9 cellular contexts compared by ENCODE assay signal in the genomic region with DNA sequence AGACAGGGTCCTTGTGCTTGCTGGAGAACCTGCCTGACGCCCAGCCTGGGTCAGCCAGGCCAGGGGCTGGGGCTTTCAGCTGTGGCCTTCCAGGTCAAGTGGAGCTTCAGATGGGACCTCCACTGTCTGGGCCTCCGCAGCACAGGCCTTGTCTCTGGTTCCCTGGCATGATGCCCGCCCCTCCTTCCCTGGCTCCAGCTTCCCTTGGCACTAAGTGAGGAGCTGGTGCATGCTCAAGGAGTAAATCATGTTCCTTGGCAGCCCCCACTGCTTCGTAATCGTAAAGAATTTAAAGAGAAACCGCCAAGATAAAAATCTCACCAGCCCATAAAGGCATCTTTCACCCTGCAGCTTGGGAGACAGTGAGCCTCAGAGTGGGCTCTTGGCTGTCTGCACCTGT. TPM values are rescaled to one million over a fixed set of nuclear protein-coding genes. Genes with fewer than 3 reads are reported as not detected.
A peak's percentile ranks its signal among the peaks of the same experiment; 100 is the strongest.
DNase-seq lines count a peak whose midpoint lies in the region; ATAC-seq and TF ChIP-seq lines count a peak whose summit lies in the region.
"Had no signal": no experiment of that assay in that cellular context is flagged by ENCODE, and none has a peak within 500 bp of the region (broad histone marks: within the 10 kb centered on the region; RNA-seq: fewer than 3 reads in every experiment).

No MANE protein-coding gene starts in this region.

- H3K9me3 ChIP-seq in right cardiac atrium (ENCODE audit: control insufficient read depth, low read length) (no peaks in the 10 kb centered on the region), WERI-Rb-1 (ENCODE audit: severe bottlenecking) (no peaks in the 10 kb centered on the region)

- no peak overlapping the region for H3K4me3 ChIP-seq in right cardiac atrium (ENCODE audit: low read length)
- no peak overlapping the region for H3K4me3 ChIP-seq in skeletal muscle cell (ENCODE audit: low read depth, low read length)
- H3K4me3 ChIP-seq in WERI-Rb-1 (ENCODE audit: low read depth, low read length) = no peak overlapping the region

- ATAC-seq in right cardiac atrium = no peak
- ATAC-seq in GM18907 (IDR thresholded peaks at IDR 0.05; ENCODE audit: unreplicated experiment) = no peak
- no peak for ATAC-seq in GM21381 (IDR thresholded peaks at IDR 0.05; ENCODE audit: unreplicated experiment)
- ATAC-seq: activated CD4-positive, alpha-beta T cell treated with anti-CD3 and anti-CD28 coated beads for 36 hours had no signal

- peak; percentile 98 for DNase-seq in EH (ENCODE audit: low read depth)
- peak; percentile 90 for DNase-seq in amniotic epithelial cell (ENCODE audit: low read depth)
- peak; percentile 81 to 87 (median 87) for DNase-seq in right cardiac atrium
- peak; percentile 69 for DNase-seq in skeletal muscle cell (ENCODE audit: low read depth)
- no peak for DNase-seq in GF-D8 (lab: John Stamatoyannopoulos, UW)
- DNase-seq in WERI-Rb-1 = no peak
- DNase-seq: activated CD4-positive, alpha-beta T cell treated with anti-CD3 and anti-CD28 coated beads for 36 hours had no signal

- no peak for TF ChIP-seq CTCF in WERI-Rb-1 (IDR thresholded peaks at IDR 0.05; ENCODE audit: low read depth, low read length)

- H3K36me3 ChIP-seq in WERI-Rb-1 = peaks cover 97% of the 10 kb centered on the region

- H3K4me1 ChIP-seq in right cardiac atrium (ENCODE audit: control insufficient read depth, insufficient read depth, low read length) = peaks cover 33% of the 10 kb centered on the region

- intact Hi-C loops in right cardiac atrium (cut with DNase I) = no loop called here

- no peaks in the 10 kb centered on the region for H3K27me3 ChIP-seq in right cardiac atrium (ENCODE audit: control insufficient read depth, insufficient read depth)
- H3K27me3 ChIP-seq in WERI-Rb-1 (ENCODE audit: insufficient read depth, low read depth, severe bottlenecking) = no peaks in the 10 kb centered on the region

- peak overlapping the region; percentile 59 for H3K27ac ChIP-seq in right cardiac atrium (ENCODE audit: low read length)
- H3K27ac ChIP-seq in WERI-Rb-1 = no peak overlapping the region

- 43% methylated on average over 6 of the region's 6 CpGs for WGBS in right cardiac atrium

RNA-seq across cellular contexts. Expression of gene SEMA3F, which starts 8.9 kb away (rescaled TPM):
- total RNA-seq in right cardiac atrium = 10 to 100 TPM in 2 of 4 donors, 1 to 10 TPM in 2; 7.3 to 15.2 (median 9.4) TPM
- polyA plus RNA-seq in right cardiac atrium = 10.2 TPM

RNA-seq across cellular contexts. Expression of gene GNAT1, which starts 27.4 kb away (rescaled TPM):
- not detected for total RNA-seq in right cardiac atrium
- not detected for polyA plus RNA-seq in right cardiac atrium

RNA-seq across cellular contexts. Expression of gene SLC38A3, which starts 41.0 kb away (rescaled TPM):
- total RNA-seq in right cardiac atrium = 10 to 100 TPM in 1 of 4 donors, 1 to 10 TPM in 3; 5.0 to 10.4 (median 8.9) TPM
- polyA plus RNA-seq in right cardiac atrium = 5.4 TPM

Comparison
In these comparisons a context has a peak if more than half of its experiments do, and no peak if none do; other contexts are left out.
1. DNase-seq: peak in EH (single experiment), amniotic epithelial cell (single experiment), right cardiac atrium (3 of 3) and skeletal muscle cell (single experiment); none in GF-D8 (single experiment) and WERI-Rb-1 (single experiment).